1 cellular context compared by ENCODE assay signal in genomic region chr2:107775171-107775570, GRCh38.
TF ChIP-seq lines count a peak whose summit lies in the region.

No MANE protein-coding gene starts in this region.

TF ChIP-seq in H1, 55 proteins besides CTCF, POLR2A, EP300 and RAD21 (continued from another document):
- TF ChIP-seq E2F6 (IDR thresholded peaks at IDR 0.05), result no peak
- no peak for TF ChIP-seq SIX5 (IDR thresholded peaks at IDR 0.05; ENCODE audit: low read depth, low read length)
- no peak for TF ChIP-seq NRF1 (IDR thresholded peaks at IDR 0.05; ENCODE audit: low read depth, low read length)
- no peak for TF ChIP-seq ATF2 (IDR thresholded peaks at IDR 0.05; ENCODE audit: low read length)
TF ChIP-seq in H1: peak in this region for 0.
